ENCODE assay signal across 36 cellular contexts in genomic region chr14:81236138-81236537, GRCh38.
"Had no signal": no experiment of that assay in that cellular context is flagged by ENCODE, and none has a peak within 500 bp of the region (broad histone marks: within the 10 kb centered on the region; RNA-seq: fewer than 3 reads in every experiment).

No MANE protein-coding gene starts in this region.

- H3K36me3 ChIP-seq: adrenal gland, ascending aorta, cardiac muscle cell had no signal

- ATAC-seq: activated CD8-positive, alpha-beta T cell treated with anti-CD3 and anti-CD28 coated beads for 36 hours; activated naive CD4-positive, alpha-beta T cell treated with anti-CD3 and anti-CD28 coated beads, Interleukin-2, amount 50 U/mL, for 72 hours; activated T-cell treated with anti-CD3 and anti-CD28 coated beads, Interleukin-2, amount 50 U/mL, for 4 hours; activated T-cell treated with anti-CD3 and anti-CD28 coated beads, Interleukin-2, amount 50 U/mL, for 72 hours; activated T-helper 17 cell treated with anti-CD3 and anti-CD28 coated beads, Interleukin-2, amount 50 U/mL, for 72 hours had no signal

- H3K9me3 ChIP-seq: adrenal gland, ascending aorta had no signal

- H3K36me3 Mint-ChIP-seq: activated CD4-positive, alpha-beta memory T cell treated with anti-CD3 and anti-CD28 coated beads for 36 hours; activated naive CD4-positive, alpha-beta T cell treated with anti-CD3 and anti-CD28 coated beads, Interleukin-2, amount 50 U/mL, for 72 hours; activated naive CD8-positive, alpha-beta T cell treated with anti-CD3 and anti-CD28 coated beads for 36 hours; brain had no signal

- H3K27me3 Mint-ChIP-seq: activated CD4-positive, alpha-beta memory T cell treated with anti-CD3 and anti-CD28 coated beads for 36 hours; activated naive CD8-positive, alpha-beta T cell treated with anti-CD3 and anti-CD28 coated beads for 36 hours; activated T-helper 17 cell treated with anti-CD3 and anti-CD28 coated beads, Interleukin-2, amount 50 U/mL, for 72 hours; brain had no signal

- H3K9me3 Mint-ChIP-seq: activated CD4-positive, alpha-beta memory T cell treated with anti-CD3 and anti-CD28 coated beads for 36 hours; activated naive CD8-positive, alpha-beta T cell treated with anti-CD3 and anti-CD28 coated beads for 36 hours; activated T-cell treated with anti-CD3 and anti-CD28 coated beads, Interleukin-2, amount 50 U/mL, for 4 hours; activated T-cell treated with anti-CD3 and anti-CD28 coated beads, Interleukin-2, amount 50 U/mL, for 72 hours; activated T-helper 1 cell treated with anti-CD3 and anti-CD28 coated beads, Interleukin-12 subunit alpha, Interleukin-12 subunit beta, Interleukin-2, Interleukin-4 antibody, amounts not matched to agents 30 ng/mL and 10 ng/mL and 1 ng/mL, durations not matched to agents 14 hours and 24 hours and 36 hours; activated T-helper 17 cell treated with anti-CD3 and anti-CD28 coated beads, Interleukin-2, amount 50 U/mL, for 72 hours; central memory CD8-positive, alpha-beta T cell; T-helper 1 cell treated with Interleukin-12 subunit alpha and Interleukin-12 subunit beta and Interleukin-4 antibody, amounts not matched to agents 30 μg/mL and 1 μg/mL, for 36 hours had no signal

- H3K4me3 Mint-ChIP-seq: activated B cell treated with CpG ODN at 0.5 μM for 24 hours; activated CD4-positive, alpha-beta memory T cell treated with anti-CD3 and anti-CD28 coated beads for 36 hours; activated CD4-positive, alpha-beta T cell treated with anti-CD3 and anti-CD28 coated beads, Interleukin-2, amount 10 ng/mL, durations not matched to agents 24 days and 14 days; activated CD8-positive, alpha-beta T cell treated with anti-CD3 and anti-CD28 coated beads for 36 hours; activated naive CD4-positive, alpha-beta T cell treated with anti-CD3 and anti-CD28 coated beads for 36 hours; activated naive CD8-positive, alpha-beta T cell treated with anti-CD3 and anti-CD28 coated beads for 36 hours; activated T-cell treated with anti-CD3 and anti-CD28 coated beads, Interleukin-2, amount 50 U/mL, for 4 hours; activated T-cell treated with anti-CD3 and anti-CD28 coated beads, Interleukin-2, amount 50 U/mL, for 72 hours; activated T-helper 1 cell treated with anti-CD3 and anti-CD28 coated beads, Interleukin-12 subunit alpha, Interleukin-12 subunit beta, Interleukin-2, Interleukin-4 antibody, amounts not matched to agents 30 ng/mL and 10 ng/mL and 1 ng/mL, durations not matched to agents 14 hours and 24 hours and 36 hours; activated T-helper 17 cell treated with anti-CD3 and anti-CD28 coated beads, Interleukin-2, amount 50 U/mL, for 72 hours; brain; central memory CD8-positive, alpha-beta T cell; T-helper 1 cell treated with Interleukin-12 subunit alpha and Interleukin-12 subunit beta and Interleukin-4 antibody, amounts not matched to agents 30 μg/mL and 1 μg/mL, for 36 hours; T-helper 2 cell treated with Interferon-gamma antibody and Interleukin-4, amounts not matched to agents 5 μg/mL and 100 μg/mL, for 36 hours had no signal

- H3K4me1 ChIP-seq: adrenal gland, ascending aorta had no signal

- H3K4me1 Mint-ChIP-seq: central memory CD8-positive, alpha-beta T cell had no signal

- H3K27ac ChIP-seq: adrenal gland, ascending aorta, cardiac muscle cell, VCaP had no signal

- H3K4me3 ChIP-seq: adrenal gland, ascending aorta, cardiac muscle cell had no signal

- DNase-seq: activated B cell treated with CpG ODN at 0.5 μM for 24 hours; activated CD4-positive, alpha-beta memory T cell treated with anti-CD3 and anti-CD28 coated beads for 36 hours; activated CD4-positive, alpha-beta T cell treated with anti-CD3 and anti-CD28 coated beads for 4 hours; activated CD4-positive, alpha-beta T cell treated with anti-CD3 and anti-CD28 coated beads, Interleukin-2, amount 10 ng/mL, durations not matched to agents 24 days and 14 days; activated CD4-positive, alpha-beta T cell treated with anti-CD3 and anti-CD28 coated beads, Interleukin-2, amount 50 U/mL, for 1 hour; activated CD4-positive, alpha-beta T cell treated with anti-CD3 and anti-CD28 coated beads, Interleukin-2, amount 50 U/mL, for 4 hours; activated CD4-positive, CD25-positive, alpha-beta regulatory T cell treated with anti-CD3 and anti-CD28 coated beads, Interleukin-2, amount 50 U/mL, for 72 hours; activated CD8-positive, alpha-beta memory T cell treated with anti-CD3 and anti-CD28 coated beads, Interleukin-2, amount 50 U/mL, for 4 hours; activated CD8-positive, alpha-beta T cell treated with anti-CD3 and anti-CD28 coated beads for 36 hours; activated effector memory CD4-positive, alpha-beta T cell treated with anti-CD3 and anti-CD28 coated beads, Interleukin-2, amount 50 U/mL, for 16 hours; activated gamma-delta T cell treated with Interleukin-2 at 50 U/mL for 16 hours; activated naive CD4-positive, alpha-beta T cell; activated naive CD4-positive, alpha-beta T cell treated with anti-CD3 and anti-CD28 coated beads for 36 hours; activated naive CD4-positive, alpha-beta T cell treated with anti-CD3 and anti-CD28 coated beads, Interleukin-2, amount 50 U/mL, for 16 hours; activated naive CD8-positive, alpha-beta T cell treated with anti-CD3 and anti-CD28 coated beads for 36 hours; activated T-cell treated with anti-CD3 and anti-CD28 coated beads for 4 hours; activated T-cell treated with anti-CD3 and anti-CD28 coated beads, Interleukin-2, amount 50 U/mL, for 1 hour; activated T-cell treated with anti-CD3 and anti-CD28 coated beads, Interleukin-2, amount 50 U/mL, for 4 hours; activated T-cell treated with anti-CD3 and anti-CD28 coated beads, Interleukin-2, amount 50 U/mL, for 72 hours; adrenal gland; amniotic stem cell; caudate nucleus; SW 1271; T-helper 1 cell; T-helper 2 cell; T-helper 9 cell had no signal

- H3K27me3 ChIP-seq: adrenal gland, ascending aorta, cardiac muscle cell had no signal

- H3K27ac Mint-ChIP-seq: activated B cell treated with CpG ODN at 0.5 μM for 24 hours; activated CD4-positive, alpha-beta memory T cell treated with anti-CD3 and anti-CD28 coated beads for 36 hours; activated CD4-positive, alpha-beta T cell treated with anti-CD3 and anti-CD28 coated beads, Interleukin-2, amount 10 ng/mL, durations not matched to agents 24 days and 14 days; activated CD8-positive, alpha-beta T cell treated with anti-CD3 and anti-CD28 coated beads for 36 hours; activated naive CD4-positive, alpha-beta T cell treated with anti-CD3 and anti-CD28 coated beads for 36 hours; activated naive CD4-positive, alpha-beta T cell treated with anti-CD3 and anti-CD28 coated beads, Interleukin-2, amount 50 U/mL, for 72 hours; activated naive CD8-positive, alpha-beta T cell treated with anti-CD3 and anti-CD28 coated beads for 36 hours; activated T-cell treated with anti-CD3 and anti-CD28 coated beads, Interleukin-2, amount 50 U/mL, for 72 hours; activated T-helper 1 cell treated with anti-CD3 and anti-CD28 coated beads, Interleukin-12 subunit alpha, Interleukin-12 subunit beta, Interleukin-2, Interleukin-4 antibody, amounts not matched to agents 30 ng/mL and 10 ng/mL and 1 ng/mL, durations not matched to agents 14 hours and 24 hours and 36 hours; activated T-helper 17 cell treated with anti-CD3 and anti-CD28 coated beads, Interleukin-2, amount 50 U/mL, for 72 hours; brain; T-helper 1 cell treated with Interleukin-12 subunit alpha and Interleukin-12 subunit beta and Interleukin-4 antibody, amounts not matched to agents 30 μg/mL and 1 μg/mL, for 36 hours; T-helper 2 cell treated with Interferon-gamma antibody and Interleukin-4, amounts not matched to agents 5 μg/mL and 100 μg/mL, for 36 hours had no signal
